ENCODE assay signal across 26 cellular contexts in genomic region chr7:154837087-154837486, GRCh38.
"Had no signal": no experiment of that assay in that cellular context is flagged by ENCODE, and none has a peak within 500 bp of the region (broad histone marks: within the 10 kb centered on the region; RNA-seq: fewer than 3 reads in every experiment).

No MANE protein-coding gene starts in this region.

- H3K27ac ChIP-seq: breast epithelium, SJSA1 had no signal

- H3K36me3 ChIP-seq: breast epithelium, MG63, SJSA1 had no signal

- H3K4me3 Mint-ChIP-seq: activated CD8-positive, alpha-beta memory T cell treated with anti-CD3 and anti-CD28 coated beads, Interleukin-2, amount 10 ng/mL, durations not matched to agents 7 days and 5 days; activated naive CD4-positive, alpha-beta T cell treated with anti-CD3 and anti-CD28 coated beads, Interleukin-2, amount 50 U/mL, for 24 hours; activated T-cell treated with anti-CD3 and anti-CD28 coated beads, Interleukin-2, amount 50 U/mL, for 24 hours; activated T-helper 1 cell treated with anti-CD3 and anti-CD28 coated beads, Interleukin-12 subunit alpha, Interleukin-12 subunit beta, Interleukin-2, Interleukin-4 antibody, amounts not matched to agents 30 ng/mL and 10 ng/mL and 1 ng/mL, durations not matched to agents 14 hours and 24 hours and 36 hours; T-helper 1 cell treated with Interleukin-12 subunit alpha and Interleukin-12 subunit beta and Interleukin-4 antibody, amounts not matched to agents 30 μg/mL and 1 μg/mL, for 36 hours had no signal

- H3K4me1 Mint-ChIP-seq: activated CD8-positive, alpha-beta memory T cell treated with anti-CD3 and anti-CD28 coated beads, Interleukin-2, amount 10 ng/mL, durations not matched to agents 7 days and 5 days; activated naive CD4-positive, alpha-beta T cell treated with anti-CD3 and anti-CD28 coated beads, Interleukin-2, amount 50 U/mL, for 24 hours had no signal

- H3K27ac Mint-ChIP-seq: activated CD8-positive, alpha-beta memory T cell treated with anti-CD3 and anti-CD28 coated beads, Interleukin-2, amount 10 ng/mL, durations not matched to agents 7 days and 5 days; activated naive CD4-positive, alpha-beta T cell treated with anti-CD3 and anti-CD28 coated beads, Interleukin-2, amount 50 U/mL, for 24 hours; activated T-cell treated with anti-CD3 and anti-CD28 coated beads, Interleukin-2, amount 50 U/mL, for 24 hours; activated T-helper 1 cell treated with anti-CD3 and anti-CD28 coated beads, Interleukin-12 subunit alpha, Interleukin-12 subunit beta, Interleukin-2, Interleukin-4 antibody, amounts not matched to agents 30 ng/mL and 10 ng/mL and 1 ng/mL, durations not matched to agents 14 hours and 24 hours and 36 hours; T-helper 1 cell treated with Interleukin-12 subunit alpha and Interleukin-12 subunit beta and Interleukin-4 antibody, amounts not matched to agents 30 μg/mL and 1 μg/mL, for 36 hours had no signal

- H3K9me3 ChIP-seq: breast epithelium, MG63, SJSA1 had no signal

- DNase-seq: activated CD4-positive, alpha-beta T cell treated with anti-CD3 and anti-CD28 coated beads for 4 hours; activated CD8-positive, alpha-beta memory T cell treated with anti-CD3 and anti-CD28 coated beads, Interleukin-2, amount 10 ng/mL, durations not matched to agents 7 days and 5 days; activated effector memory CD4-positive, alpha-beta T cell treated with Interleukin-2 at 50 U/mL for 16 hours; activated naive CD4-positive, alpha-beta T cell; activated T-cell treated with anti-CD3 and anti-CD28 coated beads, Interleukin-2, amount 50 U/mL, for 24 hours; aorta; MG63; NCI-H1092 treated with DMSO at 0.1 percent for 48 hours; NCI-H1417 treated with DMSO at 0.1 percent for 48 hours; NCI-H1694; NCI-H2029; NCI-H2107; NCI-H2171 treated with DMSO at 0.1 percent for 48 hours; NCI-H226; NCI-H526; NCI-H82; PC-3; SHP77 had no signal

- H3K4me1 ChIP-seq: breast epithelium, SJSA1 had no signal

- H3K4me3 ChIP-seq: breast epithelium, MG63, SJSA1 had no signal

- FAIRE-seq: RCC 7860 had no signal

- H3K27me3 ChIP-seq: breast epithelium, MG63, SJSA1 had no signal

- H3K9me3 Mint-ChIP-seq: activated naive CD4-positive, alpha-beta T cell treated with anti-CD3 and anti-CD28 coated beads, Interleukin-2, amount 50 U/mL, for 24 hours; activated T-cell treated with anti-CD3 and anti-CD28 coated beads, Interleukin-2, amount 50 U/mL, for 24 hours; activated T-helper 1 cell treated with anti-CD3 and anti-CD28 coated beads, Interleukin-12 subunit alpha, Interleukin-12 subunit beta, Interleukin-2, Interleukin-4 antibody, amounts not matched to agents 30 ng/mL and 10 ng/mL and 1 ng/mL, durations not matched to agents 14 hours and 24 hours and 36 hours; T-helper 1 cell treated with Interleukin-12 subunit alpha and Interleukin-12 subunit beta and Interleukin-4 antibody, amounts not matched to agents 30 μg/mL and 1 μg/mL, for 36 hours had no signal

- H3K36me3 Mint-ChIP-seq: activated CD8-positive, alpha-beta memory T cell treated with anti-CD3 and anti-CD28 coated beads, Interleukin-2, amount 10 ng/mL, durations not matched to agents 7 days and 5 days; activated naive CD4-positive, alpha-beta T cell treated with anti-CD3 and anti-CD28 coated beads, Interleukin-2, amount 50 U/mL, for 24 hours had no signal

- ATAC-seq: activated CD4-positive, CD25-positive, alpha-beta regulatory T cell treated with anti-CD3 and anti-CD28 coated beads, Interleukin-2, amount 50 U/mL, for 24 hours; activated CD8-positive, alpha-beta memory T cell treated with anti-CD3 and anti-CD28 coated beads, Interleukin-2, amount 10 ng/mL, durations not matched to agents 7 days and 5 days; PC-3; SK-N-SH treated with all-trans-retinoic acid at 6 μM for 48 hours had no signal
